Comparison of ENCODE assay signal across 8 cellular contexts in the genomic region with DNA sequence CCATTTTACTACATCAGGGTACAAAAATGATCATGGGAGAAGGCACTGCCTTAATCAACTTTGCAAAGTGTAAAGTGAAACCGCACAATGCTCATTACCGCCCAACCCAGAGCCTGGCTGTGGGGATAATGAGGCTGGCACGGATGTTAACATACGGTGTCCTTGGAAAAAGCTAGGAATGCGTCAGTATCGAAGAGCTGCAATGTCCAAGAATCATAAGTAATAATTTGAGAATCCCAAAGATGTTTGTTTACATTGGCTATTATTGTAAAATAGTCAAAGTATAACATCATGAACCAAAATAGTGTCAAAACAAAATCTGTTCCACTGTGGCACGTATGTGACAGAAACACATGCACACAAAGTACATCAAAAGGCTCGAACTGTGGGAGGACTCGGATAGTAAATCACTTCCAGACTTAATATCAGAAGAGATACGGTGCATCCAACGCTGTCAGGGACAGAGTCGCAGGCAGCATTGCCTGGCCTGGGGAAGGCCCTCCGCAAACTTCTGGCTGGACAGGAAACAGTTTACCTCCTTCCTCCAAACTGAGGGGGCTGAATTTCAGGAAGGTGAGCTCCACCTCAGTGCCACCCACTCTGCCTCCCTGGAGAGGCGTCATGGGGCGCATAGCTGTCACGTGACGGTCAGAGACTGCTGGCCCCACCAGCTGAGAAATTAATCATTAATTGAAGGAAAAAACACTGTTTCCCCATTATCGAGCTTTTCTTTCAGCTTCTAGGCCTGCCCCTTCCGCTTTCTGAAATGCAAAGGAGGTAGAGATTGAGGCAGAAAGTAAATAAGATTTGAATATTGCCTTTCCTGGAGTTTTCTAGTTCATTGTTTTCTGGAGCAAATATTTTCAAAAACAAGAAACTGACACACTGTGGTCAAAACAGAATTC. TPM values are rescaled to one million over a fixed set of nuclear protein-coding genes. Genes with fewer than 3 reads are reported as not detected.
DNase-seq lines count a peak whose midpoint lies in the region; ATAC-seq and TF ChIP-seq lines count a peak whose summit lies in the region.

No MANE protein-coding gene starts in this region.

- peaks cover 13% of the 10 kb centered on the region for H4K20me1 ChIP-seq in PC-3 (ENCODE audit: low read length)

- no peaks in the 10 kb centered on the region for H3K9me2 ChIP-seq in PC-3 (replicated peaks; ENCODE audit: low read length)

- peak overlapping the region; percentile 68 for H3K4me3 ChIP-seq in AG09309 (ENCODE audit: control insufficient read depth, low read depth, low read length)
- peak overlapping the region; percentile 47 for H3K4me3 ChIP-seq in HAP-1
- peak overlapping the region; percentile 88 for H3K4me3 ChIP-seq in PC-3 (ENCODE audit: low read length)
- H3K4me3 ChIP-seq in ectodermal cell (ENCODE audit: insufficient read depth, low read depth, low read length), result peak overlapping the region; percentile 34
- no peak overlapping the region for H3K4me3 ChIP-seq in mucosa of descending colon
- peak overlapping the region; percentile 4 to 10 for H3K4me3 ChIP-seq in aorta (ENCODE audit: low read length in 2 of 2)

- H3K36me3 ChIP-seq in HAP-1 (replicated peaks) (no peaks in the 10 kb centered on the region), PC-3 (ENCODE audit: low read depth, low read length) (no peaks in the 10 kb centered on the region), ectodermal cell (ENCODE audit: control insufficient read depth, insufficient read depth, low read length) (no peaks in the 10 kb centered on the region), mucosa of descending colon (ENCODE audit: low read depth) (no peaks in the 10 kb centered on the region), aorta (ENCODE audit: control insufficient read depth in 1 of 2, insufficient read depth in 2 of 2, low read length in 1 of 2) (no peaks in the 10 kb centered on the region)

- in situ Hi-C loops in HAP-1 (cut with MboI; ENCODE audit: low sequenced_read_pairs), result loop anchor here (10.0 to 25.0 kb wide), 2 partner anchors 1468 to 1585 kb away; no protein-coding TSS in a partner anchor

- H3K27me3 ChIP-seq in HAP-1 (ENCODE audit: low read depth) (no peaks in the 10 kb centered on the region), PC-3 (ENCODE audit: low read length) (no peaks in the 10 kb centered on the region), ectodermal cell (ENCODE audit: control insufficient read depth, insufficient read depth, low read length, poor library complexity, severe bottlenecking) (peaks cover 20% of the 10 kb centered on the region), aorta (ENCODE audit: control insufficient read depth in 1 of 2, insufficient read depth in 2 of 2, low read length in 1 of 2) (peaks cover 0 to 2% of the 10 kb centered on the region in 2 donors)

- H3K9me3 ChIP-seq in HAP-1 (no peaks in the 10 kb centered on the region), PC-3 (ENCODE audit: low read length) (no peaks in the 10 kb centered on the region), ectodermal cell (ENCODE audit: control insufficient read depth, low read length) (no peaks in the 10 kb centered on the region), mucosa of descending colon (no peaks in the 10 kb centered on the region), aorta (ENCODE audit: control insufficient read depth, low read length) (no peaks in the 10 kb centered on the region)

- BruUV-seq in PC-3 (replicated peaks; lab: Mats Ljungman, UMichigan), result no TSS peak

- CTCF ChIA-PET in PC-3 (lab: Charles Lee), result interaction anchor here (1.4 to 2.4 kb wide), 2 partner anchors 13 to 1253 kb away, joined by 4 to 6 read pairs; no protein-coding TSS in a partner anchor

- H3K79me2 ChIP-seq in PC-3 (ENCODE audit: low read length), result peaks cover 19% of the 10 kb centered on the region

- TF ChIP-seq CTCF in AG09309 (IDR thresholded peaks at IDR 0.05; ENCODE audit: control insufficient read depth, insufficient read depth, low read depth, low read length, missing control alignments) (no peak), PC-3 (conservative IDR thresholded peaks at IDR 0.05; ENCODE audit: low read depth, low read length) (no peak), mucosa of descending colon (IDR thresholded peaks at IDR 0.05) (no peak)

- POLR2A ChIA-PET in PC-3 (lab: Charles Lee; ENCODE audit: unreplicated experiment), result interaction anchor here (0.5 to 0.7 kb wide), 3 partner anchors 50 to 1577 kb away, joined by 4 to 6 read pairs (median 5); no protein-coding TSS in a partner anchor

- ATAC-seq in PC-3 (no peak), mucosa of descending colon (peak; percentile 4), aorta (ENCODE audit: low FRiP score) (no peak), HG02571 (IDR thresholded peaks at IDR 0.05; ENCODE audit: unreplicated experiment) (no peak)

- no peak for DNase-seq in AG09309 (ENCODE audit: low read depth)
- DNase-seq in HAP-1 (ENCODE audit: low spot score in 2 of 2), result peak; percentile 6 to 41
- DNase-seq in PC-3, result peak; percentile 33
- peak; percentile 80 to 82 (median 80) for DNase-seq in mucosa of descending colon
- peak in 1 of 2 donors; percentile 60 for DNase-seq in aorta
- no peak for DNase-seq in stimulated activated CD4-positive, alpha-beta T cell treated with anti-CD3 and anti-CD28 coated beads, Interleukin-15, amount 100 ng/mL, for 24 hours

- H3K27ac ChIP-seq in PC-3 (ENCODE audit: low read length), result peak overlapping the region; percentile 57
- peak overlapping the region; percentile 74 for H3K27ac ChIP-seq in ectodermal cell (ENCODE audit: insufficient read depth, low read depth, low read length, poor library complexity, severe bottlenecking)
- peak overlapping the region; percentile 80 to 96 for H3K27ac ChIP-seq in aorta (ENCODE audit: low read depth in 1 of 2, low read length in 2 of 2)

- WGBS in ectodermal cell, 2 experiments, result 55 to 57% methylated on average over 19 of the region's 19 CpGs
- 3 to 4% methylated on average over 19 of the region's 19 CpGs for WGBS in aorta, 2 donors

- peak overlapping the region; percentile 94 for H2AFZ ChIP-seq in PC-3 (ENCODE audit: low read length)

- H3K4me1 ChIP-seq in HAP-1 (peaks cover 31% of the 10 kb centered on the region), PC-3 (ENCODE audit: insufficient read depth, low read length) (peaks cover 49% of the 10 kb centered on the region), ectodermal cell (ENCODE audit: control insufficient read depth, insufficient read depth, low read length) (peaks cover 29% of the 10 kb centered on the region), mucosa of descending colon (ENCODE audit: low read depth) (peaks cover 13% of the 10 kb centered on the region), aorta (ENCODE audit: control insufficient read depth in 1 of 2, insufficient read depth in 2 of 2, low read length in 2 of 2) (no peaks in the 10 kb centered on the region)

- no peaks in the 10 kb centered on the region for H3F3A ChIP-seq in PC-3 (ENCODE audit: low read length, unreplicated experiment)

- peak overlapping the region; percentile 82 for H3K9ac ChIP-seq in PC-3 (ENCODE audit: low read length)

- peak overlapping the region; percentile 99 for H3K4me2 ChIP-seq in PC-3 (ENCODE audit: low read length)

- intact Hi-C loops in PC-3 (cut with micrococcal nuclease), result loop anchor here (2.0 to 10.0 kb wide), 10 partner anchors 53 to 1008 kb away; no protein-coding TSS in a partner anchor
- intact Hi-C loops in mucosa of descending colon (cut with DNase I, micrococcal nuclease), result loop anchor here (5.0 to 10.0 kb wide), 3 partner anchors 53 to 1255 kb away; no protein-coding TSS in a partner anchor
- intact Hi-C loops in aorta (cut with DNase I), result loop anchor here (5.0 to 10.0 kb wide), 8 partner anchors 135 to 1585 kb away; no protein-coding TSS in a partner anchor

RNA-seq across cellular contexts. Expression of a gene that starts 1.8 kb away (rescaled TPM):
- total RNA-seq in PC-3 (2014; rRNA removed), result 92.1 and 93.3 TPM in 2 replicates
- polyA plus RNA-seq in ectodermal cell (2013, experiment 1 of 4), result 251 TPM
- 242 TPM for polyA plus RNA-seq in ectodermal cell (2013, experiment 2 of 4)
- polyA plus RNA-seq in ectodermal cell (2013, experiment 3 of 4), result 307 TPM
- 300 TPM for polyA plus RNA-seq in ectodermal cell (2013, experiment 4 of 4)
- 100 to 1,000 TPM in 2 of 3 donors, 10 to 100 TPM in 1; 97.4 to 190 (median 170) TPM for total RNA-seq in mucosa of descending colon
- 100 to 1,000 TPM; 212 to 322 TPM for total RNA-seq in aorta
- polyA plus RNA-seq in aorta, result 100 to 1,000 TPM; 159 to 195 TPM

Comparison
In these comparisons a context has a peak if more than half of its experiments do, and no peak if none do; other contexts are left out.
1. DNase-seq: peak in HAP-1 (2 of 2), PC-3 (single experiment) and mucosa of descending colon (3 of 3); none in AG09309 (single experiment) and stimulated activated CD4-positive, alpha-beta T cell treated with anti-CD3 and anti-CD28 coated beads, Interleukin-15, amount 100 ng/mL, for 24 hours (single experiment).
2. Peak in every context shown above with its lines, with median percentiles within 50 percentile points of each other: H3K27ac ChIP-seq.